8 cellular contexts compared by ENCODE assay signal in genomic region chr19:4182082-4182926, GRCh38. TPM values are rescaled to one million over a fixed set of nuclear protein-coding genes. Genes with fewer than 3 reads are reported as not detected.
DNase-seq lines count a peak whose midpoint lies in the region; ATAC-seq and TF ChIP-seq lines count a peak whose summit lies in the region.

Gene ANKRD24, plus strand, starts transcription at chr19:4182689. Its CDS starts 3,737 bp downstream, at chr19:4186426.
Gene SIRT6, minus strand, starts transcription at chr19:4182563. Its CDS starts 24 bp downstream, at chr19:4182539.

- H3K79me2 ChIP-seq in DND-41 (ENCODE audit: insufficient read depth, low read length) = peaks cover 25% of the 10 kb centered on the region

- no peaks in the 10 kb centered on the region for H3K27me3 ChIP-seq in DND-41 (ENCODE audit: insufficient read depth, low read length, poor library complexity)
- no peaks in the 10 kb centered on the region for H3K27me3 ChIP-seq in MG63

- H3K4me3 Mint-ChIP-seq in neural crest cell = peak within 1 kb of the TSS; percentile 98
- H3K4me3 Mint-ChIP-seq in stimulated activated naive CD8-positive, alpha-beta T cell treated with anti-CD3 and anti-CD28 coated beads, Interleukin-15, amount 100 ng/mL, for 72 hours = peak within 1 kb of the TSS; percentile 99

- DNase-seq in DND-41 (peak; percentile 97), H4 (ENCODE audit: low spot score) (peak; percentile 90), MG63 (peak; percentile 90), SIG-M5 treated with dmso at 0.1 percent for 504 hours (lab: John Stamatoyannopoulos, UW; ENCODE audit: unreplicated experiment) (peak; percentile 87), foreskin fibroblast (peak; percentile 94 to 98), neural crest cell (ENCODE audit: low read depth, low spot score) (peak; percentile 94)
- DNase-seq in activated gamma-delta T cell treated with anti-CD3 and anti-CD28 coated beads, Interleukin-2, amount 50 U/mL, for 16 hours (ENCODE audit: low read depth) = peak; percentile 95
- DNase-seq in stimulated activated naive CD8-positive, alpha-beta T cell treated with anti-CD3 and anti-CD28 coated beads, Interleukin-15, amount 100 ng/mL, for 72 hours = peak; percentile 93 to 96

- peak; percentile 88 for ATAC-seq in DND-41 (ENCODE audit: insufficient read depth, low read depth)
- peak; percentile 90 for ATAC-seq in stimulated activated naive CD8-positive, alpha-beta T cell treated with anti-CD3 and anti-CD28 coated beads, Interleukin-15, amount 100 ng/mL, for 72 hours

- H3K36me3 ChIP-seq in DND-41 (ENCODE audit: insufficient read depth, low read length) = peaks cover 26% of the 10 kb centered on the region
- H3K36me3 ChIP-seq in MG63 = peaks cover 4% of the 10 kb centered on the region; the same call in 1 of the 2 replicates

- H3K4me2 ChIP-seq in DND-41 (ENCODE audit: insufficient read depth, low read length) = peak within 1 kb of the TSS; percentile 98

- no peaks in the 10 kb centered on the region for H3K36me3 Mint-ChIP-seq in neural crest cell (ENCODE audit: low read depth)

- peaks cover 23% of the 10 kb centered on the region for H3K4me1 Mint-ChIP-seq in neural crest cell
- peaks cover 58% of the 10 kb centered on the region for H3K4me1 Mint-ChIP-seq in stimulated activated naive CD8-positive, alpha-beta T cell treated with anti-CD3 and anti-CD28 coated beads, Interleukin-15, amount 100 ng/mL, for 72 hours

- TF ChIP-seq CTCF in DND-41 (IDR thresholded peaks at IDR 0.05; ENCODE audit: borderline replicate concordance, extremely low read depth, low read length, poor library complexity, severe bottlenecking) (no peak), foreskin fibroblast (IDR thresholded peaks at IDR 0.05; ENCODE audit: low read depth, low read length) (no peak), neural crest cell (conservative IDR thresholded peaks at IDR 0.05) (no peak)

- peak within 1 kb of the TSS; percentile 94 for H3K9ac ChIP-seq in DND-41 (ENCODE audit: low read depth, low read length)

- peaks cover 23% of the 10 kb centered on the region for H3K27me3 Mint-ChIP-seq in neural crest cell (ENCODE audit: low read depth)
- no peaks in the 10 kb centered on the region for H3K27me3 Mint-ChIP-seq in stimulated activated naive CD8-positive, alpha-beta T cell treated with anti-CD3 and anti-CD28 coated beads, Interleukin-15, amount 100 ng/mL, for 72 hours

- H3K9me3 Mint-ChIP-seq in neural crest cell = no peaks in the 10 kb centered on the region
- no peaks in the 10 kb centered on the region for H3K9me3 Mint-ChIP-seq in stimulated activated naive CD8-positive, alpha-beta T cell treated with anti-CD3 and anti-CD28 coated beads, Interleukin-15, amount 100 ng/mL, for 72 hours

- no peaks in the 10 kb centered on the region; the same call in 1 of the 2 replicates for H4K20me1 ChIP-seq in DND-41 (ENCODE audit: insufficient read depth, low read length)

- peak within 1 kb of the TSS; percentile 92 for H3K27ac ChIP-seq in DND-41 (ENCODE audit: low read length)

- H3K9me3 ChIP-seq in DND-41 (ENCODE audit: insufficient read depth, low read length, severe bottlenecking) (no peaks in the 10 kb centered on the region), MG63 (no peaks in the 10 kb centered on the region)

- H3K4me1 ChIP-seq in DND-41 (ENCODE audit: insufficient read depth, low read length) = peaks cover 28% of the 10 kb centered on the region

- peak within 1 kb of the TSS; percentile 99 to 100 for H3K4me3 ChIP-seq in DND-41 (ENCODE audit: low read depth in 1 of 2, low read length in 2 of 2)
- H3K4me3 ChIP-seq in MG63 = peak within 1 kb of the TSS; percentile 94
- H3K4me3 ChIP-seq in foreskin fibroblast (ENCODE audit: low read depth in 1 of 2, low read length in 2 of 2) = peak within 1 kb of the TSS; percentile 85 to 96

- H3K27ac Mint-ChIP-seq in neural crest cell (ENCODE audit: unreplicated experiment) = peak within 1 kb of the TSS; percentile 99
- peak within 1 kb of the TSS; percentile 99 for H3K27ac Mint-ChIP-seq in stimulated activated naive CD8-positive, alpha-beta T cell treated with anti-CD3 and anti-CD28 coated beads, Interleukin-15, amount 100 ng/mL, for 72 hours

- H2AFZ ChIP-seq in DND-41 (ENCODE audit: low read depth, low read length) = peak within 1 kb of the TSS; percentile 97

RNA-seq across cellular contexts. Expression of gene ANKRD24, which starts in this region (rescaled TPM):
- 0.12 TPM in 1 of 2 replicates, not detected in the other for total RNA-seq in H4 (2014; rRNA removed; shearing (Covaris generic))
- total RNA-seq in MG63 (2014; rRNA removed; shearing (Covaris generic); ENCODE audit: low replicate concordance) = 0.13 TPM in 1 of 2 replicates, not detected in the other
- 0.19 and 0.27 TPM in 2 replicates for total RNA-seq in neural crest cell

RNA-seq across cellular contexts. Expression of gene SIRT6, which starts in this region (rescaled TPM):
- total RNA-seq in H4 (2014; rRNA removed; shearing (Covaris generic)) = 7.6 and 14.3 TPM in 2 replicates
- total RNA-seq in MG63 (2014; rRNA removed; shearing (Covaris generic); ENCODE audit: low replicate concordance) = 2.3 and 7.7 TPM in 2 replicates
- 33.9 and 34.8 TPM in 2 replicates for total RNA-seq in neural crest cell

Comparison
In these comparisons a context has a peak if more than half of its experiments do, and no peak if none do; other contexts are left out.
1. Peak in every context shown above with its lines: DNase-seq, ATAC-seq, H3K4me3 ChIP-seq and H3K27ac ChIP-seq.